In the genomic region with DNA sequence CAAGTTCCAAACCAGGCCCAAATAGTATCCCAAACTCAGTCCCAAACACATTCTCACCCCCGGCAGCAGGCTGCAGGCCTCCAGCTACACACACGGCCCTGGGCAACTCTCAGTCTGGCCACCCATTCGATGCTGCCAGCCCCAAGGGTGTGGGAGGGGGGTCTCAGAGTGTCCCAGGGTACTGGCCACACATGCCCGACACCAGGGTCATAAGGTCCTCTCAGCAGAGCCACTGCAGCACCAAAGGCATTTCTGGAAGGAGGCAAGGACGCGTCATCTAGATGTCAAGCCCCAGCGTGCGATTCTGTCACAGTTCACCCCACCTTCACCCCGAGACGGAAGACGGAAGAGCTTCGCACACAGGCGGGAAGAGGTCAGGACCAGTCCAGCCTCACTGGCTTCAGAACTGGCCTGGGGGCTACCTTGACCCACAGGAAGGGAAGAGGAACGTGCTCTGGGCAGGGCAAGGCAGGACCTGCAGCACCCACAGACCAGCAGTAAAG, we compare ENCODE assay signal across 13 cellular contexts. TPM values are rescaled to one million over a fixed set of nuclear protein-coding genes. Genes with fewer than 3 reads are reported as not detected.
DNase-seq lines count a peak whose midpoint lies in the region; TF ChIP-seq lines count a peak whose summit lies in the region.
"Had no signal": no experiment of that assay in that cellular context is flagged by ENCODE, and none has a peak within 500 bp of the region (broad histone marks: within the 10 kb centered on the region; RNA-seq: fewer than 3 reads in every experiment).

No MANE protein-coding gene starts in this region.

- H3K4me1 ChIP-seq in sigmoid colon (peaks cover 2 to 49% (median 28%) of the 10 kb centered on the region in 4 donors), neural progenitor cell (no peaks in the 10 kb centered on the region)

- H3K9me3 Mint-ChIP-seq in neural progenitor cell = no peaks in the 10 kb centered on the region
- H3K9me3 Mint-ChIP-seq: nephron had no signal

- no peak overlapping the region for H3K4me2 ChIP-seq in neural progenitor cell

- intact Hi-C loops in sigmoid colon (cut with DNase I) = no loop called here

- DNase-seq in GM03348 (ENCODE audit: low spot score) (peak; percentile 47), brain microvascular endothelial cell (peak; percentile 37), hepatic stellate cell (ENCODE audit: low spot score) (peak; percentile 68), sigmoid colon (peak; percentile 87), caudate nucleus (lab: John Stamatoyannopoulos, UW) (no peak), anterior cingulate cortex (lab: John Stamatoyannopoulos, UW) (no peak), MG63 (no peak), neural progenitor cell (ENCODE audit: low spot score) (no peak)
- DNase-seq: islet precursor cell; NK-92 treated with Interleukin-12 subunit alpha and Interleukin-12 subunit beta, amount 100 ng/mL, for 24 hours had no signal

- H3K79me2 ChIP-seq in neural progenitor cell (ENCODE audit: low read depth) = no peaks in the 10 kb centered on the region

- no peaks in the 10 kb centered on the region for H3K4me1 Mint-ChIP-seq in neural progenitor cell
- H3K4me1 Mint-ChIP-seq: nephron had no signal

- peaks cover 15% of the 10 kb centered on the region for H4K20me1 ChIP-seq in neural progenitor cell (ENCODE audit: low read depth)

- H3K36me3 ChIP-seq in brain microvascular endothelial cell (replicated peaks) (peaks cover 36% of the 10 kb centered on the region), sigmoid colon (peaks cover 16 to 40% (median 33%) of the 10 kb centered on the region in 4 donors), MG63 (no peaks in the 10 kb centered on the region), neural progenitor cell (no peaks in the 10 kb centered on the region)

- no peak overlapping the region for H3K27ac Mint-ChIP-seq in neural progenitor cell

- 80 to 83% methylated on average over 14 of the region's 14 CpGs for WGBS in sigmoid colon, 2 donors

- no peaks in the 10 kb centered on the region for H3K36me3 Mint-ChIP-seq in neural progenitor cell

- H3K27me3 Mint-ChIP-seq in neural progenitor cell (ENCODE audit: insufficient read depth, low read depth) = peaks cover 7% of the 10 kb centered on the region

- H3K9ac ChIP-seq in neural progenitor cell = no peak overlapping the region

- H2AFZ ChIP-seq in neural progenitor cell (replicated peaks) = no peak overlapping the region

- H3K4me3 ChIP-seq in brain microvascular endothelial cell (ENCODE audit: low read depth, low read length) (no peak overlapping the region), sigmoid colon (no peak overlapping the region), MG63 (no peak overlapping the region), neural progenitor cell (no peak overlapping the region)
- H3K4me3 ChIP-seq: SK-N-MC had no signal

- TF ChIP-seq EP300 in sigmoid colon (IDR thresholded peaks at IDR 0.05) = no peak

- H3K9me3 ChIP-seq in sigmoid colon (no peaks in the 10 kb centered on the region), MG63 (no peaks in the 10 kb centered on the region), neural progenitor cell (ENCODE audit: low read depth) (no peaks in the 10 kb centered on the region)

- in situ Hi-C loops in brain microvascular endothelial cell (cut with HindIII; ENCODE audit: low pct_ligation_motif_present, low sequenced_read_pairs) = no loop called here

- H3K4me3 Mint-ChIP-seq in neural progenitor cell = no peak overlapping the region
- H3K4me3 Mint-ChIP-seq: nephron had no signal

- peaks cover 7% of the 10 kb centered on the region for H3F3A ChIP-seq in neural progenitor cell (ENCODE audit: low read depth)

- TF ChIP-seq POLR2A in sigmoid colon (IDR thresholded peaks at IDR 0.05) = no peak

- H3K27ac ChIP-seq in brain microvascular endothelial cell = no peak overlapping the region
- peak overlapping the region; percentile 70 to 100 (median 99) for H3K27ac ChIP-seq in sigmoid colon
- H3K27ac ChIP-seq in caudate nucleus (ENCODE audit: low read depth, low read length) = no peak overlapping the region
- no peak overlapping the region for H3K27ac ChIP-seq in neural progenitor cell
- H3K27ac ChIP-seq: SK-N-MC, VCaP had no signal

- H3K27me3 ChIP-seq in brain microvascular endothelial cell (replicated peaks) = no peaks in the 10 kb centered on the region
- no peaks in the 10 kb centered on the region for H3K27me3 ChIP-seq in sigmoid colon
- H3K27me3 ChIP-seq in MG63 = no peaks in the 10 kb centered on the region
- no peaks in the 10 kb centered on the region for H3K27me3 ChIP-seq in neural progenitor cell

- TF ChIP-seq CTCF in brain microvascular endothelial cell (IDR thresholded peaks at IDR 0.05; ENCODE audit: low read depth, low read length, missing control alignments) = no peak
- TF ChIP-seq CTCF in sigmoid colon (IDR thresholded peaks at IDR 0.05) = no peak
- TF ChIP-seq CTCF in neural progenitor cell (IDR thresholded peaks at IDR 0.05) = no peak

RNA-seq across cellular contexts. Expression of a gene that starts 9.5 kb away (rescaled TPM):
- total RNA-seq in sigmoid colon = 1,000 to 10,000 TPM; 1,167 to 2,082 (median 1,738) TPM
- 100 to 1,000 TPM in 2 of 3 donors, 10 to 100 TPM in 1; 26.4 to 168 (median 105) TPM for polyA plus RNA-seq in sigmoid colon
- 1.3 TPM in 1 of 2 replicates, not detected in the other for total RNA-seq in MG63 (2014; rRNA removed; shearing (Covaris generic); ENCODE audit: low replicate concordance)
- 12.4 and 22.9 TPM in 2 replicates for total RNA-seq in neural progenitor cell (ENCODE audit: low replicate concordance)

RNA-seq across cellular contexts. Expression of a gene that starts 22.5 kb away (rescaled TPM):
- total RNA-seq in sigmoid colon = 10 to 100 TPM in 3 of 4 donors, 1 to 10 TPM in 1; 8.9 to 13.6 (median 11.1) TPM
- polyA plus RNA-seq in sigmoid colon = 10 to 100 TPM in 1 of 3 donors, 1 to 10 TPM in 2; 2.1 to 10.0 (median 2.4) TPM
- 16.3 and 18.5 TPM in 2 replicates for total RNA-seq in MG63 (2014; rRNA removed; shearing (Covaris generic); ENCODE audit: low replicate concordance)
- 67.1 and 76.5 TPM in 2 replicates for total RNA-seq in neural progenitor cell (ENCODE audit: low replicate concordance)

RNA-seq across cellular contexts. Expression of a gene that starts 54.7 kb away (rescaled TPM):
- total RNA-seq in sigmoid colon (10 to 100 TPM; 58.7 to 85.1 (median 75.7) TPM), neural progenitor cell (ENCODE audit: low replicate concordance) (69.5 and 90.1 TPM in 2 replicates)
- 100 to 1,000 TPM; 106 to 169 (median 148) TPM for polyA plus RNA-seq in sigmoid colon
- total RNA-seq in MG63 (2014; rRNA removed; shearing (Covaris generic); ENCODE audit: low replicate concordance) = 259 and 278 TPM in 2 replicates

Comparison
In these comparisons a context has a peak if more than half of its experiments do, and no peak if none do; other contexts are left out.
1. DNase-seq: peak in GM03348 (single experiment), brain microvascular endothelial cell (single experiment), hepatic stellate cell (single experiment) and sigmoid colon (single experiment); none in caudate nucleus (0 of 61), anterior cingulate cortex (0 of 58), MG63 (single experiment) and neural progenitor cell (single experiment).
2. H3K27ac ChIP-seq: peak in sigmoid colon (4 of 4); none in brain microvascular endothelial cell (single experiment), caudate nucleus (single experiment) and neural progenitor cell (single experiment).
3. RNA of a gene that starts 9.5 kb away (total RNA-seq): 1,167 to 2,082 TPM in sigmoid colon; 12.4 to 22.9 TPM in neural progenitor cell and 1.3 TPM in MG63; every median in the first group is over 10 times any median in the second.